Comparison of ENCODE assay signal across 8 cellular contexts in the genomic region with DNA sequence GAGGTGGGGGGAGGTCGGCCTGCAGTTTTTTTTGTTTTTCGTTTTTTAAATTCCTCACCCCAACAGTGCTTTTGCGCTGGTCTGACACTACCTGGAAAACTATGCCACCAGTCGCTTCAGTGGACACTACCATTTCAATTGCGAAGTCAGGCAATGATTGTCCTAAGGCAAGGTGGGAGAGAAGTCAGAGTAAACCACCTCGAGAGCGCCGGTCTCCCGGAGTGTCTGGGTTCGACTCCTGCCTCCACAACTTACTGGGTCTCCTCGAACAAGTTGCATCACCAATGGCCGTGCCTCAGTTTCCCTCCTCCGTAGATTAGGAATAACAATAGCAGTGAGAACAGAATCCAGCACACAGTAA. TPM values are rescaled to one million over a fixed set of nuclear protein-coding genes. Genes with fewer than 3 reads are reported as not detected.
A peak's percentile ranks its signal among the peaks of the same experiment; 100 is the strongest.
DNase-seq lines count a peak whose midpoint lies in the region; ATAC-seq and TF ChIP-seq lines count a peak whose summit lies in the region.

No MANE protein-coding gene starts in this region.

- H3K9me3 Mint-ChIP-seq in activated T-cell treated with anti-CD3 and anti-CD28 coated beads, Interleukin-2, amount 50 U/mL, for 72 hours: peaks cover 0 to 2% of the 10 kb centered on the region in 2 donors
- H3K9me3 Mint-ChIP-seq in dendritic cell treated with granulocyte-macrophage colony-stimulating factor and Interleukin-4, amounts not matched to agents 40 ng/mL and 50 ng/mL, for 4 days: peaks cover 12% of the 10 kb centered on the region
- H3K9me3 Mint-ChIP-seq in mesothelial cell of epicardium: peaks cover 21% of the 10 kb centered on the region

- DNase-seq in activated T-cell treated with anti-CD3 and anti-CD28 coated beads, Interleukin-2, amount 50 U/mL, for 72 hours: no peak
- DNase-seq in activated T-cell treated with anti-CD3 and anti-CD28 coated beads, Interleukin-2, amount 50 U/mL, for 48 hours: no peak
- no peak for DNase-seq in mesothelial cell of epicardium (ENCODE audit: low spot score in 2 of 2, unreplicated experiment in 2 of 2)
- no peak for DNase-seq in upper lobe of left lung
- no peak for DNase-seq in HK-2 (ENCODE audit: unreplicated experiment)

- H3K27ac Mint-ChIP-seq in activated T-cell treated with anti-CD3 and anti-CD28 coated beads, Interleukin-2, amount 50 U/mL, for 72 hours: no peak overlapping the region
- H3K27ac Mint-ChIP-seq in dendritic cell treated with granulocyte-macrophage colony-stimulating factor and Interleukin-4, amounts not matched to agents 40 ng/mL and 50 ng/mL, for 4 days: no peak overlapping the region
- H3K27ac Mint-ChIP-seq in mesothelial cell of epicardium: peak overlapping the region; percentile 72

- no peaks in the 10 kb centered on the region for H3K36me3 ChIP-seq in upper lobe of left lung

- peaks cover 61% of the 10 kb centered on the region for H3K27me3 Mint-ChIP-seq in activated T-cell treated with anti-CD3 and anti-CD28 coated beads, Interleukin-2, amount 50 U/mL, for 72 hours (ENCODE audit: low read depth)
- H3K27me3 Mint-ChIP-seq in dendritic cell treated with granulocyte-macrophage colony-stimulating factor and Interleukin-4, amounts not matched to agents 40 ng/mL and 50 ng/mL, for 4 days: peaks cover 54% of the 10 kb centered on the region
- no peaks in the 10 kb centered on the region for H3K27me3 Mint-ChIP-seq in mesothelial cell of epicardium (ENCODE audit: low read depth)

- no peaks in the 10 kb centered on the region for H3K4me1 Mint-ChIP-seq in activated T-cell treated with anti-CD3 and anti-CD28 coated beads, Interleukin-2, amount 50 U/mL, for 72 hours (ENCODE audit: low read depth)
- H3K4me1 Mint-ChIP-seq in dendritic cell treated with granulocyte-macrophage colony-stimulating factor and Interleukin-4, amounts not matched to agents 40 ng/mL and 50 ng/mL, for 4 days (ENCODE audit: low read depth): no peaks in the 10 kb centered on the region
- H3K4me1 Mint-ChIP-seq in mesothelial cell of epicardium: peaks cover 38% of the 10 kb centered on the region

- TF ChIP-seq CTCF in mesothelial cell of epicardium (IDR thresholded peaks at IDR 0.05; ENCODE audit: unreplicated experiment) (no peak), upper lobe of left lung (IDR thresholded peaks at IDR 0.05) (no peak)

- TF ChIP-seq EP300 in upper lobe of left lung (IDR thresholded peaks at IDR 0.05): no peak

- peak overlapping the region; percentile 69 to 80 for H3K4me3 Mint-ChIP-seq in activated T-cell treated with anti-CD3 and anti-CD28 coated beads, Interleukin-2, amount 50 U/mL, for 72 hours
- peak overlapping the region; percentile 69 for H3K4me3 Mint-ChIP-seq in dendritic cell treated with granulocyte-macrophage colony-stimulating factor and Interleukin-4, amounts not matched to agents 40 ng/mL and 50 ng/mL, for 4 days
- H3K4me3 Mint-ChIP-seq in mesothelial cell of epicardium: peak overlapping the region; percentile 86

- H3K9me3 ChIP-seq in upper lobe of left lung: no peaks in the 10 kb centered on the region

- TF ChIP-seq POLR2A in upper lobe of left lung (IDR thresholded peaks at IDR 0.05): no peak

- no peaks in the 10 kb centered on the region for H3K27me3 ChIP-seq in upper lobe of left lung

- 38 to 45% methylated on average over 13 of the region's 13 CpGs for WGBS in upper lobe of left lung, 2 donors

- H3K4me1 ChIP-seq in upper lobe of left lung: peaks cover 4 to 20% (median 9%) of the 10 kb centered on the region in 4 donors

- ATAC-seq in activated T-cell treated with anti-CD3 and anti-CD28 coated beads, Interleukin-2, amount 50 U/mL, for 72 hours (replicated peaks in 1 of 2): no peak
- ATAC-seq in upper lobe of left lung (ENCODE audit: low FRiP score in 2 of 2): no peak
- no peak for ATAC-seq in HG03432 (IDR thresholded peaks at IDR 0.05; ENCODE audit: unreplicated experiment)
- no peak for ATAC-seq in GM19455 (IDR thresholded peaks at IDR 0.05; ENCODE audit: unreplicated experiment)

- peaks cover 0 to 2% of the 10 kb centered on the region in 2 donors for H3K36me3 Mint-ChIP-seq in activated T-cell treated with anti-CD3 and anti-CD28 coated beads, Interleukin-2, amount 50 U/mL, for 72 hours (ENCODE audit: insufficient read depth in 2 of 2)
- no peaks in the 10 kb centered on the region for H3K36me3 Mint-ChIP-seq in dendritic cell treated with granulocyte-macrophage colony-stimulating factor and Interleukin-4, amounts not matched to agents 40 ng/mL and 50 ng/mL, for 4 days (ENCODE audit: low read depth)
- peaks cover 11% of the 10 kb centered on the region for H3K36me3 Mint-ChIP-seq in mesothelial cell of epicardium

- intact Hi-C loops in dendritic cell treated with granulocyte-macrophage colony-stimulating factor and Interleukin-4, amounts not matched to agents 40 ng/mL and 50 ng/mL, for 4 days (cut with micrococcal nuclease): no loop called here

- peak overlapping the region in 3 of 4 donors; percentile 54 to 83 (median 70) for H3K27ac ChIP-seq in upper lobe of left lung

- H3K4me3 ChIP-seq in upper lobe of left lung: peak overlapping the region; percentile 15 to 69 (median 64)

RNA-seq across cellular contexts. Expression of gene SLC44A3, which starts 0.6 kb away (rescaled TPM):
- total RNA-seq in activated T-cell treated with anti-CD3 and anti-CD28 coated beads, Interleukin-2, amount 50 U/mL, for 72 hours: not detected
- 9.2 to 13.2 TPM (median 11.2 TPM) in 3 replicates for total RNA-seq in mesothelial cell of epicardium
- total RNA-seq in upper lobe of left lung: 10 to 100 TPM in 5 of 6 donors, 1 to 10 TPM in 1; 6.3 to 24.2 (median 17.8) TPM
